Comparison of ENCODE assay signal across 18 cellular contexts in genomic region chr10:63467833-63468232, GRCh38. TPM values are rescaled to one million over a fixed set of nuclear protein-coding genes. Genes with fewer than 3 reads are reported as not detected.
DNase-seq lines count a peak whose midpoint lies in the region; ATAC-seq and TF ChIP-seq lines count a peak whose summit lies in the region.
"Had no signal": no experiment of that assay in that cellular context is flagged by ENCODE, and none has a peak within 500 bp of the region (broad histone marks: within the 10 kb centered on the region; RNA-seq: fewer than 3 reads in every experiment).

No MANE protein-coding gene starts in this region.

- H3K27ac ChIP-seq in cardiac muscle cell, result peak overlapping the region; percentile 98
- H3K27ac ChIP-seq: lower lobe of right lung, parathyroid adenoma had no signal

- no peak overlapping the region for H3K4me3 Mint-ChIP-seq in stimulated activated effector memory CD8-positive, alpha-beta T cell treated with anti-CD3 and anti-CD28 coated beads, Interleukin-12 subunit alpha, Interleukin-12 subunit beta, amount 100 ng/mL, for 72 hours
- H3K4me3 Mint-ChIP-seq: activated T-helper 1 cell treated with anti-CD3 and anti-CD28 coated beads, Interleukin-12 subunit alpha, Interleukin-12 subunit beta, Interleukin-2, Interleukin-4 antibody, amounts not matched to agents 30 ng/mL and 10 ng/mL and 1 ng/mL, durations not matched to agents 14 hours and 24 hours and 36 hours; T-helper 1 cell treated with Interleukin-12 subunit alpha and Interleukin-12 subunit beta and Interleukin-4 antibody, amounts not matched to agents 30 μg/mL and 1 μg/mL, for 36 hours had no signal

- H3K27me3 ChIP-seq in cardiac muscle cell, result no peaks in the 10 kb centered on the region
- H3K27me3 ChIP-seq: heart left ventricle had no signal

- in situ Hi-C loops in astrocyte of the spinal cord (cut with HindIII; ENCODE audit: low sequenced_read_pairs), result no loop called here

- no peak for ATAC-seq in left cardiac atrium
- ATAC-seq in GM18519 (IDR thresholded peaks at IDR 0.05; ENCODE audit: low FRiP score, unreplicated experiment), result no peak
- ATAC-seq in GM21390 (IDR thresholded peaks at IDR 0.05; ENCODE audit: unreplicated experiment), result no peak
- no peak for ATAC-seq in stimulated activated effector memory CD8-positive, alpha-beta T cell treated with anti-CD3 and anti-CD28 coated beads, Interleukin-12 subunit alpha, Interleukin-12 subunit beta, amount 100 ng/mL, for 72 hours
- ATAC-seq: heart left ventricle, lower lobe of right lung had no signal

- peak in 1 of 2 donors; percentile 29 for DNase-seq in cardiac muscle cell (ENCODE audit: low read depth in 1 of 2, low spot score in 1 of 2)
- no peak for DNase-seq in left cardiac atrium
- peak; percentile 33 for DNase-seq in MV-4-11 (lab: John Stamatoyannopoulos, UW)
- peak; percentile 18 for DNase-seq in astrocyte of the spinal cord (ENCODE audit: low read depth, low spot score)
- peak; percentile 6 for DNase-seq in stromal cell of bone marrow (ENCODE audit: low read depth)
- no peak for DNase-seq in stimulated activated effector memory CD8-positive, alpha-beta T cell treated with anti-CD3 and anti-CD28 coated beads, Interleukin-12 subunit alpha, Interleukin-12 subunit beta, amount 100 ng/mL, for 72 hours (ENCODE audit: low spot score in 2 of 2)
- DNase-seq: heart left ventricle; lower lobe of right lung; NCI-H1436; NCI-H226; NK-92 treated with Interleukin-12 subunit alpha and Interleukin-12 subunit beta, amount 100 ng/mL, for 24 hours; Right ventricle myocardium superior; stimulated activated CD4-positive, alpha-beta T cell treated with anti-CD3 and anti-CD28 coated beads, Interleukin-2, amount 100 ng/mL, for 48 hours had no signal

- TF ChIP-seq CTCF in cardiac muscle cell (IDR thresholded peaks at IDR 0.05; ENCODE audit: low read depth, low read length) (no peak), astrocyte of the spinal cord (IDR thresholded peaks at IDR 0.05; ENCODE audit: low read depth, low read length) (no peak)

- peaks cover 5% of the 10 kb centered on the region for H3K36me3 Mint-ChIP-seq in stimulated activated effector memory CD8-positive, alpha-beta T cell treated with anti-CD3 and anti-CD28 coated beads, Interleukin-12 subunit alpha, Interleukin-12 subunit beta, amount 100 ng/mL, for 72 hours

- H3K9me3 Mint-ChIP-seq in stimulated activated effector memory CD8-positive, alpha-beta T cell treated with anti-CD3 and anti-CD28 coated beads, Interleukin-12 subunit alpha, Interleukin-12 subunit beta, amount 100 ng/mL, for 72 hours, result no peaks in the 10 kb centered on the region
- H3K9me3 Mint-ChIP-seq: activated T-helper 1 cell treated with anti-CD3 and anti-CD28 coated beads, Interleukin-12 subunit alpha, Interleukin-12 subunit beta, Interleukin-2, Interleukin-4 antibody, amounts not matched to agents 30 ng/mL and 10 ng/mL and 1 ng/mL, durations not matched to agents 14 hours and 24 hours and 36 hours; T-helper 1 cell treated with Interleukin-12 subunit alpha and Interleukin-12 subunit beta and Interleukin-4 antibody, amounts not matched to agents 30 μg/mL and 1 μg/mL, for 36 hours had no signal

- H3K9me3 ChIP-seq in cardiac muscle cell (ENCODE audit: low read depth), result no peaks in the 10 kb centered on the region
- H3K9me3 ChIP-seq: lower lobe of right lung had no signal

- H3K4me3 ChIP-seq in cardiac muscle cell, result no peak overlapping the region
- H3K4me3 ChIP-seq in astrocyte of the spinal cord (ENCODE audit: low read depth, low read length), result no peak overlapping the region
- H3K4me3 ChIP-seq: heart left ventricle, lower lobe of right lung had no signal

- H3K27ac Mint-ChIP-seq in stimulated activated effector memory CD8-positive, alpha-beta T cell treated with anti-CD3 and anti-CD28 coated beads, Interleukin-12 subunit alpha, Interleukin-12 subunit beta, amount 100 ng/mL, for 72 hours, result no peak overlapping the region
- H3K27ac Mint-ChIP-seq: activated T-helper 1 cell treated with anti-CD3 and anti-CD28 coated beads, Interleukin-12 subunit alpha, Interleukin-12 subunit beta, Interleukin-2, Interleukin-4 antibody, amounts not matched to agents 30 ng/mL and 10 ng/mL and 1 ng/mL, durations not matched to agents 14 hours and 24 hours and 36 hours; T-helper 1 cell treated with Interleukin-12 subunit alpha and Interleukin-12 subunit beta and Interleukin-4 antibody, amounts not matched to agents 30 μg/mL and 1 μg/mL, for 36 hours had no signal

- H3K36me3 ChIP-seq in cardiac muscle cell, result no peaks in the 10 kb centered on the region
- H3K36me3 ChIP-seq: heart left ventricle, lower lobe of right lung had no signal

- intact Hi-C loops in left cardiac atrium (cut with DNase I), result loop anchor here (2.0 to 10.0 kb wide), 5 partner anchors 49 to 253 kb away; no protein-coding TSS in a partner anchor

- H3K4me1 ChIP-seq in cardiac muscle cell (ENCODE audit: low read depth), result peaks cover 19% of the 10 kb centered on the region

- H3K4me1 Mint-ChIP-seq in stimulated activated effector memory CD8-positive, alpha-beta T cell treated with anti-CD3 and anti-CD28 coated beads, Interleukin-12 subunit alpha, Interleukin-12 subunit beta, amount 100 ng/mL, for 72 hours, result peaks cover 6% of the 10 kb centered on the region

RNA-seq across cellular contexts. Expression of gene JMJD1C, which starts 2.1 kb away (rescaled TPM):
- total RNA-seq in cardiac muscle cell (72.3 and 144 TPM in 2 replicates), left cardiac atrium (10 to 100 TPM; 40.9 to 44.3 TPM)
- 59.1 and 82.4 TPM in 2 replicates for polyA plus RNA-seq in cardiac muscle cell

RNA-seq across cellular contexts. Expression of gene REEP3, which starts 53.4 kb away (rescaled TPM):
- 39.4 and 49.2 TPM in 2 replicates for total RNA-seq in cardiac muscle cell
- 44.2 and 54.0 TPM in 2 replicates for polyA plus RNA-seq in cardiac muscle cell
- total RNA-seq in left cardiac atrium, result 10 to 100 TPM; 25.4 to 34.1 TPM

Comparison
In these comparisons a context has a peak if more than half of its experiments do, and no peak if none do; other contexts are left out.
1. DNase-seq: peak in MV-4-11 (single experiment), astrocyte of the spinal cord (single experiment) and stromal cell of bone marrow (single experiment); none in left cardiac atrium (single experiment) and stimulated activated effector memory CD8-positive, alpha-beta T cell treated with anti-CD3 and anti-CD28 coated beads, Interleukin-12 subunit alpha, Interleukin-12 subunit beta, amount 100 ng/mL, for 72 hours (0 of 2).